1 cellular context compared by ENCODE assay signal in the genomic region with DNA sequence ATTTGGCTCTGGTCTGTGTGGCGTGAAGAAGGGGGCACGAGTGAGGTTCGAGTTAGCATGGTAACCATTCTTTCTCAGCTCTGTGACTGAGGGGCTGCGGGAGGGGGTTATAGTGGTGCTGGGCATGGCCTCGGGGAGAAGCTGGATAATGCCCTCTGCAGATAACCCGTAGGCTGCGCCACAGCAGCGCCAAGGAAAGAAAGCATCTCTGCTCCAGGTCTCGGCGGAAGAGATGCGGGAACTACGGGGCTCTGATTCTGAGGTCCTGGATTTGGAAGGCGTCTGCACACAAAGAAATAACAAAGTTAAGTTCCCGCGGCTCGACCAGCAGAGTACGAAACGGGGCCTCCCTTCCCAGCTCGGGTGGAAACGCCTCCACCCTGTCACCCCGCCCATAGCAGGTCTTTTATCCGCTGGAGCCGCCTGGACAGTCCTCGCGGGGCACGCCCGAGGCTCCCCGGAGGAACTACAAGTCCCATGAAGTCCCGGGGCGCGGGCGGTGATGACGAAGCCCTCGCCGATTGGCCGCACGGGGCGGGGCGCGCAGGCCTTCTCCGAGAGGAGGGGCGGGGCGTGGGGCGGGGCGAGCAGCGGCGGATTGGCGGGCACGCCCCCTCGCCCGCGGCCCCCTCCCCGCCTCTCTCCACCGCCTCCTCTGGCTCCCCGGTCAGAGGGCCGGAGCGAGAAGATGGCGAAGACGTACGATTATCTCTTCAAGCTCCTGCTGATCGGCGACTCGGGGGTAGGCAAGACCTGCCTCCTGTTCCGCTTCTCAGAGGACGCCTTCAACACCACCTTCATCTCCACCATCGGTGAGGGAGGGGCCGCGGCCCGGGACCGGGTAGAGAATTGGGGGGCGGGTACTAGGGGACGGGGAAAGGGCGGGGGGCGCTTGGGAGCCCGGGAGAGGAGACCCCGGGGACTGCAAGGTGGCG.
TF ChIP-seq lines count a peak whose summit lies in the region.

Gene RAB8B, plus strand, starts transcription at position 670 of the 935 bp plus-strand sequence. Its CDS starts 19 bp downstream, at position 689.

TF ChIP-seq in HepG2, 621 proteins besides CTCF, POLR2A, EP300 and RAD21 (continued from another document and continues in another):
- TF ChIP-seq TFDP1 (CRISPR knock-in tag; IDR thresholded peaks at IDR 0.05; ENCODE audit: borderline replicate concordance): peak; percentile 51; the same call in 1 of the 2 replicates
- TF ChIP-seq, protein P1, sequence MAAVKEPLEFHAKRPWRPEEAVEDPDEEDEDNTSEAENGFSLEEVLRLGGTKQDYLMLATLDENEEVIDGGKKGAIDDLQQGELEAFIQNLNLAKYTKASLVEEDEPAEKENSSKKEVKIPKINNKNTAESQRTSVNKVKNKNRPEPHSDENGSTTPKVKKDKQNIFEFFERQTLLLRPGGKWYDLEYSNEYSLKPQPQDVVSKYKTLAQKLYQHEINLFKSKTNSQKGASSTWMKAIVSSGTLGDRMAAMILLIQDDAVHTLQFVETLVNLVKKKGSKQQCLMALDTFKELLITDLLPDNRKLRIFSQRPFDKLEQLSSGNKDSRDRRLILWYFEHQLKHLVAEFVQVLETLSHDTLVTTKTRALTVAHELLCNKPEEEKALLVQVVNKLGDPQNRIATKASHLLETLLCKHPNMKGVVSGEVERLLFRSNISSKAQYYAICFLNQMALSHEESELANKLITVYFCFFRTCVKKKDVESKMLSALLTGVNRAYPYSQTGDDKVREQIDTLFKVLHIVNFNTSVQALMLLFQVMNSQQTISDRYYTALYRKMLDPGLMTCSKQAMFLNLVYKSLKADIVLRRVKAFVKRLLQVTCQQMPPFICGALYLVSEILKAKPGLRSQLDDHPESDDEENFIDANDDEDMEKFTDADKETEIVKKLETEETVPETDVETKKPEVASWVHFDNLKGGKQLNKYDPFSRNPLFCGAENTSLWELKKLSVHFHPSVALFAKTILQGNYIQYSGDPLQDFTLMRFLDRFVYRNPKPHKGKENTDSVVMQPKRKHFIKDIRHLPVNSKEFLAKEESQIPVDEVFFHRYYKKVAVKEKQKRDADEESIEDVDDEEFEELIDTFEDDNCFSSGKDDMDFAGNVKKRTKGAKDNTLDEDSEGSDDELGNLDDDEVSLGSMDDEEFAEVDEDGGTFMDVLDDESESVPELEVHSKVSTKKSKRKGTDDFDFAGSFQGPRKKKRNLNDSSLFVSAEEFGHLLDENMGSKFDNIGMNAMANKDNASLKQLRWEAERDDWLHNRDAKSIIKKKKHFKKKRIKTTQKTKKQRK (IDR thresholded peaks at IDR 0.05; ENCODE audit: low read length): no peak
- TF ChIP-seq MIER3 (CRISPR knock-in tag; IDR thresholded peaks at IDR 0.05; ENCODE audit: borderline replicate concordance): no peak
- TF ChIP-seq ZNF547 (CRISPR knock-in tag; IDR thresholded peaks at IDR 0.05): 0 out of 2 replicates have a peak, but pooled peaks have one; percentile 26
- no peak for TF ChIP-seq ZNF660 (CRISPR knock-in tag; IDR thresholded peaks at IDR 0.05; ENCODE audit: borderline replicate concordance, low read depth)
- no peak for TF ChIP-seq GZF1 (CRISPR knock-in tag; IDR thresholded peaks at IDR 0.05)
- no peak for TF ChIP-seq CSRNP1 (CRISPR knock-in tag; IDR thresholded peaks at IDR 0.05)
- 0 out of 2 replicates have a peak, but pooled peaks have one; percentile 36 for TF ChIP-seq SIX4 (CRISPR knock-in tag; IDR thresholded peaks at IDR 0.05)
- 0 out of 2 replicates have a peak, but pooled peaks have one; percentile 28 for TF ChIP-seq IRF2 (CRISPR knock-in tag; IDR thresholded peaks at IDR 0.05)
- TF ChIP-seq SP140L (CRISPR knock-in tag; IDR thresholded peaks at IDR 0.05; ENCODE audit: borderline replicate concordance): no peak
- peak; percentile 55 for TF ChIP-seq ZMYM4 (CRISPR knock-in tag; IDR thresholded peaks at IDR 0.05)
- TF ChIP-seq SP1 (IDR thresholded peaks at IDR 0.05): no peak
- peak; percentile 72 for TF ChIP-seq SP1 (CRISPR knock-in tag; IDR thresholded peaks at IDR 0.05)
- no peak for TF ChIP-seq NFE2 (CRISPR knock-in tag; IDR thresholded peaks at IDR 0.05)
- TF ChIP-seq, protein P2, sequence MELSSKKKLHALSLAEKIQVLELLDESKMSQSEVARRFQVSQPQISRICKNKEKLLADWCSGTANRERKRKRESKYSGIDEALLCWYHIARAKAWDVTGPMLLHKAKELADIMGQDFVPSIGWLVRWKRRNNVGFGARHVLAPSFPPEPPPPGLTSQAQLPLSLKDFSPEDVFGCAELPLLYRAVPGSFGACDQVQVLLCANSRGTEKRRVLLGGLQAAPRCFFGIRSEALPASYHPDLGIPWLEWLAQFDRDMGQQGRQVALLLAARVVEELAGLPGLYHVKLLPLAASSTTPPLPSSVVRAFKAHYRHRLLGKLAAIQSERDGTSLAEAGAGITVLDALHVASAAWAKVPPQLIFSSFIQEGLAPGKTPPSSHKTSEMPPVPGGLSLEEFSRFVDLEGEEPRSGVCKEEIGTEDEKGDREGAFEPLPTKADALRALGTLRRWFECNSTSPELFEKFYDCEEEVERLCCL (CRISPR knock-in tag; IDR thresholded peaks at IDR 0.05; ENCODE audit: borderline replicate concordance): no peak
- TF ChIP-seq SRF (IDR thresholded peaks at IDR 0.05; ENCODE audit: low read depth, low read length): peak; percentile 48; the same call in 1 of the 2 replicates
- 0 out of 2 replicates have a peak, but pooled peaks have one; percentile 20 for TF ChIP-seq ZFY (CRISPR knock-in tag; IDR thresholded peaks at IDR 0.05)
- TF ChIP-seq MATR3 (CRISPR knock-in tag; IDR thresholded peaks at IDR 0.05): no peak
- TF ChIP-seq GATAD1 (CRISPR knock-in tag; IDR thresholded peaks at IDR 0.05): peak; percentile 76
- no peak for TF ChIP-seq CREBL2 (CRISPR knock-in tag; IDR thresholded peaks at IDR 0.05; ENCODE audit: borderline replicate concordance)
- TF ChIP-seq HOXA3 (CRISPR knock-in tag; IDR thresholded peaks at IDR 0.05): peak; percentile 32; the same call in 1 of the 2 replicates
- no peak for TF ChIP-seq SATB2 (CRISPR knock-in tag; IDR thresholded peaks at IDR 0.05)
- no peak for TF ChIP-seq KDM6A (CRISPR knock-in tag; IDR thresholded peaks at IDR 0.05; ENCODE audit: low read depth)
- TF ChIP-seq KLF12 (CRISPR knock-in tag; IDR thresholded peaks at IDR 0.05; ENCODE audit: borderline replicate concordance): peak; percentile 33; the same call in 1 of the 2 replicates
- TF ChIP-seq ZNF276 (CRISPR knock-in tag; IDR thresholded peaks at IDR 0.05; ENCODE audit: low read depth): no peak
- TF ChIP-seq LCORL (IDR thresholded peaks at IDR 0.05): no peak
- 0 out of 2 replicates have a peak, but pooled peaks have one; percentile 14 for TF ChIP-seq LCORL (CRISPR knock-in tag; IDR thresholded peaks at IDR 0.05)
- peak; percentile 93 for TF ChIP-seq ATF1 (CRISPR knock-in tag; IDR thresholded peaks at IDR 0.05)
- TF ChIP-seq HNRNPL (IDR thresholded peaks at IDR 0.05; ENCODE audit: low read depth, low read length): 0 out of 2 replicates have a peak, but pooled peaks have one; percentile 33
- TF ChIP-seq SALL2 (CRISPR knock-in tag; IDR thresholded peaks at IDR 0.05): peak; percentile 55; the same call in 1 of the 2 replicates
- peak; percentile 58; the same call in 1 of the 2 replicates for TF ChIP-seq FOXK1 (CRISPR knock-in tag; IDR thresholded peaks at IDR 0.05; ENCODE audit: borderline replicate concordance, low read depth)
- TF ChIP-seq ZNF329 (CRISPR knock-in tag; IDR thresholded peaks at IDR 0.05; ENCODE audit: low read depth): no peak
- TF ChIP-seq ARNT2 (CRISPR knock-in tag; IDR thresholded peaks at IDR 0.05; ENCODE audit: low read depth): 0 out of 2 replicates have a peak, but pooled peaks have one; percentile 14
- peak; percentile 62; the same call in 1 of the 2 replicates for TF ChIP-seq ZFX (CRISPR knock-in tag; IDR thresholded peaks at IDR 0.05; ENCODE audit: low read depth)
- peak; percentile 45 for TF ChIP-seq ASH2L (IDR thresholded peaks at IDR 0.05; ENCODE audit: insufficient read length, low read depth, low read length)
- TF ChIP-seq ZNF629 (CRISPR knock-in tag; conservative IDR thresholded peaks at IDR 0.05): no peak
- no peak for TF ChIP-seq PHF21A (CRISPR knock-in tag; IDR thresholded peaks at IDR 0.05)
- TF ChIP-seq MEF2D (CRISPR knock-in tag; IDR thresholded peaks at IDR 0.05): no peak
- TF ChIP-seq MED1 (CRISPR knock-in tag; IDR thresholded peaks at IDR 0.05): peak; percentile 14; the same call in 1 of the 2 replicates
- peak; percentile 84 for TF ChIP-seq NFYB (CRISPR knock-in tag; IDR thresholded peaks at IDR 0.05)
- no peak for TF ChIP-seq REST (IDR thresholded peaks at IDR 0.05; ENCODE audit: borderline replicate concordance in 1 of 2, low read depth in 1 of 2, low read length in 2 of 2)
- TF ChIP-seq YY1 (IDR thresholded peaks at IDR 0.05; ENCODE audit: insufficient read depth, insufficient replicate concordance, low read depth, low read length): peak; percentile 68
- TF ChIP-seq CREB3 (CRISPR knock-in tag; IDR thresholded peaks at IDR 0.05): no peak
- no peak for TF ChIP-seq ZNF44 (CRISPR knock-in tag; IDR thresholded peaks at IDR 0.05)
- TF ChIP-seq HNRNPLL (IDR thresholded peaks at IDR 0.05; ENCODE audit: low read depth, low read length, poor library complexity, severe bottlenecking): peak; percentile 63
